ENCODE assay signal across 9 cellular contexts in genomic region chr10:124560377-124560776, GRCh38.
A peak's percentile ranks its signal among the peaks of the same experiment; 100 is the strongest.
DNase-seq lines count a peak whose midpoint lies in the region; ATAC-seq, FAIRE-seq and TF ChIP-seq lines count a peak whose summit lies in the region.
"Had no signal": no experiment of that assay in that cellular context is flagged by ENCODE, and none has a peak within 500 bp of the region (broad histone marks: within the 10 kb centered on the region; RNA-seq: fewer than 3 reads in every experiment).

No MANE protein-coding gene starts in this region.

- H3F3A ChIP-seq in GM23248 (ENCODE audit: insufficient read depth) (no peaks in the 10 kb centered on the region), smooth muscle cell (ENCODE audit: low read depth) (no peaks in the 10 kb centered on the region)

- H2AFZ ChIP-seq in GM23248 (no peak overlapping the region), smooth muscle cell (ENCODE audit: low read depth) (no peak overlapping the region)

- H4K20me1 ChIP-seq in GM23248 (ENCODE audit: insufficient read depth), result no peaks in the 10 kb centered on the region
- no peaks in the 10 kb centered on the region for H4K20me1 ChIP-seq in smooth muscle cell (ENCODE audit: low read depth)

- H3K79me2 ChIP-seq in GM23248 (ENCODE audit: insufficient read depth), result no peaks in the 10 kb centered on the region
- no peaks in the 10 kb centered on the region for H3K79me2 ChIP-seq in smooth muscle cell (ENCODE audit: low read depth)

- H3K27me3 ChIP-seq in GM23248 (replicated peaks; ENCODE audit: insufficient read depth) (no peaks in the 10 kb centered on the region), smooth muscle cell (ENCODE audit: low read depth) (peaks cover 4% of the 10 kb centered on the region)

- intact Hi-C loops in kidney (cut with DNase I), result no loop called here

- H3K4me3 ChIP-seq in GM23248 (no peak overlapping the region), kidney (ENCODE audit: low read length in 2 of 2) (no peak overlapping the region), smooth muscle cell (no peak overlapping the region)

- no peak overlapping the region for H3K27ac ChIP-seq in GM23248
- H3K27ac ChIP-seq in kidney (ENCODE audit: low read depth in 2 of 2, low read length in 2 of 2), result peak overlapping the region; percentile 55 to 67
- H3K27ac ChIP-seq in smooth muscle cell (ENCODE audit: low read depth), result no peak overlapping the region

- H3K9me3 Mint-ChIP-seq in activated CD8-positive, alpha-beta T cell treated with anti-CD3 and anti-CD28 coated beads, Interleukin-2, amount 10 ng/mL, durations not matched to agents 7 days and 5 days (ENCODE audit: insufficient read depth), result no peaks in the 10 kb centered on the region

- no peak overlapping the region for H3K4me3 Mint-ChIP-seq in activated CD8-positive, alpha-beta T cell treated with anti-CD3 and anti-CD28 coated beads, Interleukin-2, amount 10 ng/mL, durations not matched to agents 7 days and 5 days

- no peaks in the 10 kb centered on the region for H3K9me3 ChIP-seq in GM23248 (ENCODE audit: low read depth)
- H3K9me3 ChIP-seq in kidney (ENCODE audit: control insufficient read depth in 1 of 2, low read length in 2 of 2), result no peaks in the 10 kb centered on the region
- H3K9me3 ChIP-seq in smooth muscle cell (replicated peaks; ENCODE audit: low read depth), result no peaks in the 10 kb centered on the region

- ATAC-seq in activated CD8-positive, alpha-beta T cell treated with anti-CD3 and anti-CD28 coated beads, Interleukin-2, amount 10 ng/mL, durations not matched to agents 7 days and 5 days, result no peak
- no peak for ATAC-seq in GM21825 (IDR thresholded peaks at IDR 0.05; ENCODE audit: unreplicated experiment)

- H3K4me1 ChIP-seq in GM23248 (ENCODE audit: insufficient read depth), result peaks cover 8% of the 10 kb centered on the region
- peaks cover 5 to 19% of the 10 kb centered on the region in 2 donors for H3K4me1 ChIP-seq in kidney (ENCODE audit: control insufficient read depth in 1 of 2, insufficient read depth in 1 of 2, low read depth in 1 of 2, low read length in 2 of 2)
- peaks cover 8% of the 10 kb centered on the region for H3K4me1 ChIP-seq in smooth muscle cell (ENCODE audit: low read depth)

- H3K4me1 Mint-ChIP-seq in activated CD8-positive, alpha-beta T cell treated with anti-CD3 and anti-CD28 coated beads, Interleukin-2, amount 10 ng/mL, durations not matched to agents 7 days and 5 days (ENCODE audit: low read depth), result no peaks in the 10 kb centered on the region

- no peaks in the 10 kb centered on the region for H3K9me2 ChIP-seq in GM23248 (ENCODE audit: insufficient read depth)

- no peaks in the 10 kb centered on the region for H3K36me3 Mint-ChIP-seq in activated CD8-positive, alpha-beta T cell treated with anti-CD3 and anti-CD28 coated beads, Interleukin-2, amount 10 ng/mL, durations not matched to agents 7 days and 5 days (ENCODE audit: low read depth)

- H3K36me3 ChIP-seq in GM23248 (ENCODE audit: low read depth) (no peaks in the 10 kb centered on the region), kidney (ENCODE audit: control insufficient read depth in 1 of 2, insufficient read depth in 2 of 2, low read length in 2 of 2) (no peaks in the 10 kb centered on the region), smooth muscle cell (ENCODE audit: low read depth) (no peaks in the 10 kb centered on the region)

- in situ Hi-C loops in GM23248 (cut with MboI), result no loop called here

- H3K27me3 Mint-ChIP-seq in activated CD8-positive, alpha-beta T cell treated with anti-CD3 and anti-CD28 coated beads, Interleukin-2, amount 10 ng/mL, durations not matched to agents 7 days and 5 days (ENCODE audit: low read depth), result no peaks in the 10 kb centered on the region

- FAIRE-seq in kidney (lab: Jason Lieb, UNC), result no peak
- FAIRE-seq: G401.6 had no signal

- H3K27ac Mint-ChIP-seq in activated CD8-positive, alpha-beta T cell treated with anti-CD3 and anti-CD28 coated beads, Interleukin-2, amount 10 ng/mL, durations not matched to agents 7 days and 5 days, result no peak overlapping the region

- 2 to 8% methylated on average over 12 to 14 of the region's 14 CpGs for WGBS in GM23248 (ENCODE audit: low coverage in 1 of 2, low lambda C conversion rate in 2 of 2, missing lambda C conversion rate in 2 of 2), 2 experiments
- 38% methylated on average over 14 of the region's 14 CpGs for WGBS in smooth muscle cell (ENCODE audit: low lambda C conversion rate)

- CTCF ChIA-PET in activated CD8-positive, alpha-beta T cell treated with anti-CD3 and anti-CD28 coated beads, Interleukin-2, amount 10 ng/mL, durations not matched to agents 7 days and 5 days (lab: Charles Lee), result no interaction called here

- DNase-seq in GM23248 (peak; percentile 82), cerebellum (ENCODE audit: low spot score) (peak; percentile 89), kidney (peak; percentile 88), smooth muscle cell (lab: John Stamatoyannopoulos, UW; ENCODE audit: unreplicated experiment) (no peak), NCI-H1048 (lab: John Stamatoyannopoulos, UW) (no peak)
- DNase-seq in activated CD8-positive, alpha-beta T cell treated with anti-CD3 and anti-CD28 coated beads, Interleukin-2, amount 10 ng/mL, durations not matched to agents 7 days and 5 days, result no peak
- no peak for DNase-seq in central memory CD4-positive, alpha-beta T cell

- TF ChIP-seq CTCF in kidney (IDR thresholded peaks at IDR 0.05; ENCODE audit: borderline replicate concordance, extremely low read depth, insufficient read depth), result peak; percentile 8
- TF ChIP-seq CTCF in smooth muscle cell (IDR thresholded peaks at IDR 0.05; ENCODE audit: borderline replicate concordance, insufficient read depth, poor library complexity, severe bottlenecking), result no peak

- peak overlapping the region; percentile 18 for H3K4me2 ChIP-seq in GM23248 (ENCODE audit: unreplicated experiment)
- peak overlapping the region; percentile 63 for H3K4me2 ChIP-seq in smooth muscle cell

- H3K9ac ChIP-seq in GM23248, result no peak overlapping the region
- H3K9ac ChIP-seq in kidney (ENCODE audit: low read length in 2 of 2), result peak overlapping the region in 1 of 2 donors; percentile 19
- no peak overlapping the region for H3K9ac ChIP-seq in smooth muscle cell (ENCODE audit: low read depth)

- POLR2A ChIA-PET in activated CD8-positive, alpha-beta T cell treated with anti-CD3 and anti-CD28 coated beads, Interleukin-2, amount 10 ng/mL, durations not matched to agents 7 days and 5 days (lab: Charles Lee), result no interaction called here

Comparison
In these comparisons a context has a peak if more than half of its experiments do, and no peak if none do; other contexts are left out.
1. DNase-seq: peak in GM23248 (single experiment), cerebellum (single experiment) and kidney (single experiment); none in smooth muscle cell (single experiment), NCI-H1048 (single experiment), activated CD8-positive, alpha-beta T cell treated with anti-CD3 and anti-CD28 coated beads, Interleukin-2, amount 10 ng/mL, durations not matched to agents 7 days and 5 days (single experiment) and central memory CD4-positive, alpha-beta T cell (single experiment).
2. H3K27ac ChIP-seq: peak in kidney (2 of 2); none in GM23248 (single experiment) and smooth muscle cell (single experiment).